ENCODE assay signal across 8 cellular contexts in genomic region chr3:72997421-72997961, GRCh38. TPM values are rescaled to one million over a fixed set of nuclear protein-coding genes. Genes with fewer than 3 reads are reported as not detected.
A peak's percentile ranks its signal among the peaks of the same experiment; 100 is the strongest.
DNase-seq lines count a peak whose midpoint lies in the region; ATAC-seq and TF ChIP-seq lines count a peak whose summit lies in the region.

No MANE protein-coding gene starts in this region.

- H3K79me2 ChIP-seq in OCI-LY1 (ENCODE audit: insufficient read depth, low read length), result peaks cover 53% of the 10 kb centered on the region

- peak; percentile 65 for TF ChIP-seq CTCF in OCI-LY1 (IDR thresholded peaks at IDR 0.05; ENCODE audit: low read length)
- no peak for TF ChIP-seq CTCF in omental fat pad (IDR thresholded peaks at IDR 0.05)

- H3K27me3 ChIP-seq in OCI-LY1 (ENCODE audit: insufficient read depth, low read length), result no peaks in the 10 kb centered on the region

- peak overlapping the region; percentile 75 for H3K27ac ChIP-seq in OCI-LY1 (ENCODE audit: low read depth, low read length, poor library complexity, severe bottlenecking)

- H3K9me2 ChIP-seq in OCI-LY1 (ENCODE audit: low read depth, low read length), result no peaks in the 10 kb centered on the region

- H2AFZ ChIP-seq in OCI-LY1 (ENCODE audit: low read length), result no peak overlapping the region

- H3K27me3 Mint-ChIP-seq in activated CD8-positive, alpha-beta memory T cell treated with anti-CD3 and anti-CD28 coated beads, Interleukin-2, amount 10 ng/mL, durations not matched to agents 7 days and 5 days, result no peaks in the 10 kb centered on the region
- H3K27me3 Mint-ChIP-seq in activated naive CD4-positive, alpha-beta T cell treated with anti-CD3 and anti-CD28 coated beads, Interleukin-2, amount 50 U/mL, for 24 hours, result no peaks in the 10 kb centered on the region

- peaks cover 45% of the 10 kb centered on the region for H3K36me3 ChIP-seq in OCI-LY1 (ENCODE audit: insufficient read depth, low read length)

- peaks cover 39% of the 10 kb centered on the region for H3K4me1 Mint-ChIP-seq in activated CD8-positive, alpha-beta memory T cell treated with anti-CD3 and anti-CD28 coated beads, Interleukin-2, amount 10 ng/mL, durations not matched to agents 7 days and 5 days
- peaks cover 49% of the 10 kb centered on the region for H3K4me1 Mint-ChIP-seq in activated naive CD4-positive, alpha-beta T cell treated with anti-CD3 and anti-CD28 coated beads, Interleukin-2, amount 50 U/mL, for 24 hours

- peak overlapping the region; percentile 84 for H3K4me3 ChIP-seq in OCI-LY1 (ENCODE audit: low read depth, low read length, poor library complexity, severe bottlenecking)

- H3K36me3 Mint-ChIP-seq in activated CD8-positive, alpha-beta memory T cell treated with anti-CD3 and anti-CD28 coated beads, Interleukin-2, amount 10 ng/mL, durations not matched to agents 7 days and 5 days, result peaks cover 35% of the 10 kb centered on the region
- peaks cover 20% of the 10 kb centered on the region for H3K36me3 Mint-ChIP-seq in activated naive CD4-positive, alpha-beta T cell treated with anti-CD3 and anti-CD28 coated beads, Interleukin-2, amount 50 U/mL, for 24 hours

- no peaks in the 10 kb centered on the region for H3K9me3 ChIP-seq in OCI-LY1 (ENCODE audit: low read length)

- peak overlapping the region; percentile 81 for H3K9ac ChIP-seq in OCI-LY1 (ENCODE audit: low read length)

- H3K9me3 Mint-ChIP-seq in activated CD8-positive, alpha-beta memory T cell treated with anti-CD3 and anti-CD28 coated beads, Interleukin-2, amount 10 ng/mL, durations not matched to agents 7 days and 5 days (ENCODE audit: low read depth), result no peaks in the 10 kb centered on the region
- no peaks in the 10 kb centered on the region for H3K9me3 Mint-ChIP-seq in activated naive CD4-positive, alpha-beta T cell treated with anti-CD3 and anti-CD28 coated beads, Interleukin-2, amount 50 U/mL, for 24 hours

- H3K4me1 ChIP-seq in OCI-LY1 (ENCODE audit: insufficient read depth, low read length, severe bottlenecking), result peaks cover 36% of the 10 kb centered on the region

- CTCF ChIA-PET in activated CD8-positive, alpha-beta memory T cell treated with anti-CD3 and anti-CD28 coated beads, Interleukin-2, amount 10 ng/mL, durations not matched to agents 7 days and 5 days (lab: Charles Lee), result interaction anchor here (0.6 to 1.7 kb wide), 10 partner anchors 15 to 259 kb away, joined by 3 to 6 read pairs (median 4); no protein-coding TSS in a partner anchor

- peak overlapping the region; percentile 87 for H3K4me3 Mint-ChIP-seq in activated CD8-positive, alpha-beta memory T cell treated with anti-CD3 and anti-CD28 coated beads, Interleukin-2, amount 10 ng/mL, durations not matched to agents 7 days and 5 days
- peak overlapping the region; percentile 92 for H3K4me3 Mint-ChIP-seq in activated naive CD4-positive, alpha-beta T cell treated with anti-CD3 and anti-CD28 coated beads, Interleukin-2, amount 50 U/mL, for 24 hours

- intact Hi-C loops in Right ventricle myocardium superior (cut with DNase I), result loop anchor here (10.0 kb wide), 1 partner anchor 63 kb away; no protein-coding TSS in a partner anchor

- H3F3A ChIP-seq in OCI-LY1 (ENCODE audit: insufficient read depth, low read length), result 0 out of 2 replicates have a peak, but pooled peaks cover 3% of the 10 kb centered on the region

- H4K20me1 ChIP-seq in OCI-LY1 (ENCODE audit: insufficient read depth, low read length), result peaks cover 14% of the 10 kb centered on the region; the same call in 1 of the 2 replicates

- ATAC-seq in activated CD8-positive, alpha-beta memory T cell treated with anti-CD3 and anti-CD28 coated beads, Interleukin-2, amount 10 ng/mL, durations not matched to agents 7 days and 5 days, result peak; percentile 37
- ATAC-seq in HG03045 (IDR thresholded peaks at IDR 0.05; ENCODE audit: unreplicated experiment) (peak; percentile 4), Right ventricle myocardium superior (ENCODE audit: poor library complexity) (peak; percentile 48), omental fat pad (ENCODE audit: low FRiP score) (no peak)

- DNase-seq in activated CD8-positive, alpha-beta memory T cell treated with anti-CD3 and anti-CD28 coated beads, Interleukin-2, amount 10 ng/mL, durations not matched to agents 7 days and 5 days, result peak; percentile 64
- no peak for DNase-seq in activated CD8-positive, alpha-beta memory T cell treated with anti-CD3 and anti-CD28 coated beads for 24 hours
- no peak for DNase-seq in Right ventricle myocardium superior
- peak; percentile 83 for DNase-seq in pons (ENCODE audit: low spot score)
- no peak for DNase-seq in omental fat pad (ENCODE audit: low spot score)

- peak overlapping the region; percentile 89 for H3K27ac Mint-ChIP-seq in activated CD8-positive, alpha-beta memory T cell treated with anti-CD3 and anti-CD28 coated beads, Interleukin-2, amount 10 ng/mL, durations not matched to agents 7 days and 5 days
- H3K27ac Mint-ChIP-seq in activated naive CD4-positive, alpha-beta T cell treated with anti-CD3 and anti-CD28 coated beads, Interleukin-2, amount 50 U/mL, for 24 hours, result peak overlapping the region; percentile 88

- H3K4me2 ChIP-seq in OCI-LY1 (ENCODE audit: low read length), result peak overlapping the region; percentile 99

RNA-seq across cellular contexts. Expression of gene PPP4R2, which starts 0.9 kb away (rescaled TPM):
- total RNA-seq in activated CD8-positive, alpha-beta memory T cell treated with anti-CD3 and anti-CD28 coated beads, Interleukin-2, amount 10 ng/mL, durations not matched to agents 7 days and 5 days, result 100 to 1,000 TPM in 1 of 2 experiments, 10 to 100 TPM in 1; 76.0 to 118 TPM
- 58.6 TPM for total RNA-seq in Right ventricle myocardium superior
- total RNA-seq in omental fat pad, result 10 to 100 TPM; 46.5 to 56.6 (median 52.7) TPM

Comparison
In these comparisons a context has a peak if more than half of its experiments do, and no peak if none do; other contexts are left out.
1. DNase-seq: peak in activated CD8-positive, alpha-beta memory T cell treated with anti-CD3 and anti-CD28 coated beads, Interleukin-2, amount 10 ng/mL, durations not matched to agents 7 days and 5 days (single experiment) and pons (single experiment); none in activated CD8-positive, alpha-beta memory T cell treated with anti-CD3 and anti-CD28 coated beads for 24 hours (single experiment), Right ventricle myocardium superior (single experiment) and omental fat pad (single experiment).